ENCODE assay signal across 8 cellular contexts in the genomic region with DNA sequence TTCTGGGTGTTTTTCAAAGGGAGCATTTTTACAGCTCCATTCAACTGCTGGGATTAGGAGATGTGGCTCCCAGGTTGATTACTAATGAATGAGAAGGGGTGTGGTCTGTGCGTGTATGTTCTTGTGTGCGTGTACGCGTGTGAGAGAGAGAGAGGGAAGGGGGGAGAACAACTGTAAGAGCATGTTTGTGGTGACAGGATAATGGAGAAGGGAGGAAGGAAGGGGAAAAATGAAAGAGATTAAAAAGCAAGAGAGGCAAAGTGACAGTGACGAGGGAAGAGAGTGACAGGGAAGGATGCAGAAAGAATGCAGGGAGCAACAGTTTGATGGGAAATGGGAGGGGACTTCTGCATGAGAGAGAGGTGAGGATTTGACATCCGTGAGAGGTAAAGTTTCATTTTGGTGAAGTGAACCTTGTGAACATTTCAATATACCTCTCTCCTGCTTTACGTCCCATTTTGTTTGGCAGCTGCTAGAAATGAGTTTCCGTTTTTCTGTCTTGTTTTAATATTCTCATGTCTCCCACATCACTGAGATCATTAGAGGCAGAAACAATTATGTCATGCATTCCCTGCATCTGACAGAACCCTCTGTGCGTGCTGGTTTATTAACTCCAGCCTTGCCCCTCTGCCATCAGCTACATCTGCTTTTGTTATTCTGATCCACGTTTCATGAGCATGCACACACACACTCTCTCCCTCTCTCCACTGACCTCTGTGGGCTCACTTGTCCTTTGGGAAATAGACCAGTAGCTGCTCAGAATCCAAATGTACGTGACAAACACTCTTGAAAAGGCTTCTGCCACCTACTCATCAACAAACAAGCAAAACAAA.
DNase-seq lines count a peak whose midpoint lies in the region; ATAC-seq and TF ChIP-seq lines count a peak whose summit lies in the region.

No MANE protein-coding gene starts in this region.

- H3K9ac ChIP-seq in endocrine pancreas (ENCODE audit: control insufficient read depth, insufficient read depth, low read length) = peak overlapping the region; percentile 55

- H3K9me3 Mint-ChIP-seq in natural killer cell = no peaks in the 10 kb centered on the region

- no peaks in the 10 kb centered on the region for H3K27me3 ChIP-seq in endocrine pancreas (ENCODE audit: control insufficient read depth, insufficient read depth, low read length)

- H3K36me3 Mint-ChIP-seq in natural killer cell = no peaks in the 10 kb centered on the region

- no peak for ATAC-seq in natural killer cell
- no peak for ATAC-seq in HG02840 (IDR thresholded peaks at IDR 0.05; ENCODE audit: low FRiP score, unreplicated experiment)
- ATAC-seq in HG02642 (IDR thresholded peaks at IDR 0.05; ENCODE audit: poor library complexity, unreplicated experiment) = no peak
- ATAC-seq in HG02798 (IDR thresholded peaks at IDR 0.05; ENCODE audit: poor library complexity, unreplicated experiment) = no peak

- POLR2A ChIA-PET in RWPE1 (lab: Yijun Ruan, JAX; ENCODE audit: low non-redundant PET) = no interaction called here

- peak overlapping the region; percentile 89 to 91 for H3K27ac Mint-ChIP-seq in natural killer cell

- intact Hi-C loops in natural killer cell (cut with micrococcal nuclease) = loop anchor here (1.0 to 5.0 kb wide), 5 partner anchors 30 to 692 kb away; a partner anchor contains a TSS

- peaks cover 7 to 15% of the 10 kb centered on the region in 2 donors for H3K27me3 Mint-ChIP-seq in natural killer cell (ENCODE audit: low read depth in 2 of 2)

- TF ChIP-seq CTCF in RWPE1 (conservative IDR thresholded peaks at IDR 0.05; ENCODE audit: low read depth) (peak; percentile 74), natural killer cell (IDR thresholded peaks at IDR 0.05) (peak; percentile 38)

- H3K36me3 ChIP-seq in endocrine pancreas (ENCODE audit: control insufficient read depth, insufficient read depth, low read length) = no peaks in the 10 kb centered on the region

- peak overlapping the region; percentile 94 for H3K4me3 ChIP-seq in endocrine pancreas (ENCODE audit: control insufficient read depth, insufficient read depth, low read length)

- H3K4me1 Mint-ChIP-seq in natural killer cell = peaks cover 12% of the 10 kb centered on the region in 2 donors

- H3K4me1 ChIP-seq in endocrine pancreas (ENCODE audit: control insufficient read depth, insufficient read depth, low read length) = no peaks in the 10 kb centered on the region

- CTCF ChIA-PET in RWPE1 (lab: Yijun Ruan, JAX) = interaction anchor here (0.6 to 1.6 kb wide), 12 partner anchors 15 to 1595 kb away, joined by 3 to 7 read pairs (median 3); a partner anchor contains a TSS

- DNase-seq in activated T-cell treated with anti-CD3 and anti-CD28 coated beads, Interleukin-2, amount 50 U/mL, for 1 hour = peak; percentile 19
- no peak for DNase-seq in activated T-cell treated with anti-CD3 and anti-CD28 coated beads, Interleukin-2, amount 50 U/mL, for 48 hours
- DNase-seq in RWPE1 (ENCODE audit: low spot score) = no peak
- no peak for DNase-seq in natural killer cell

- peak overlapping the region; percentile 97 for H3K27ac ChIP-seq in RWPE1

- no peaks in the 10 kb centered on the region for H3K9me3 ChIP-seq in endocrine pancreas (ENCODE audit: control insufficient read depth, low read length)

- peak overlapping the region; percentile 93 for H3K4me3 Mint-ChIP-seq in natural killer cell
